Comparison of ENCODE assay signal across 40 cellular contexts in genomic region chr19:15977690-15978089, GRCh38. TPM values are rescaled to one million over a fixed set of nuclear protein-coding genes. Genes with fewer than 3 reads are reported as not detected.
"Had no signal": no experiment of that assay in that cellular context is flagged by ENCODE, and none has a peak within 500 bp of the region (broad histone marks: within the 10 kb centered on the region; RNA-seq: fewer than 3 reads in every experiment).

No MANE protein-coding gene starts in this region.

- H3K4me3 ChIP-seq: MG63 had no signal

- H3K9me3 ChIP-seq: MG63 had no signal

- H3K36me3 ChIP-seq: MG63 had no signal

- DNase-seq: Karpas-422, Kasumi-1, KG1, MG63, MM.1S, MV-4-11, NCI-H1048, NCI-H1092, NCI-H1092 treated with DMSO at 0.1 percent for 48 hours, NCI-H1105, NCI-H1105 treated with DMSO at 0.1 percent for 48 hours, NCI-H1417, NCI-H1417 treated with DMSO at 0.1 percent for 48 hours, NCI-H1436, NCI-H1436 treated with DMSO at 0.1 percent for 48 hours, NCI-H146, NCI-H1694, NCI-H1694 treated with DMSO at 0.1 percent for 48 hours, NCI-H187, NCI-H187 treated with DMSO at 0.1 percent for 48 hours, NCI-H1930, NCI-H2029, NCI-H2029 treated with DMSO at 0.1 percent for 48 hours, NCI-H2081, NCI-H2081 treated with DMSO at 0.1 percent for 48 hours, NCI-H2107, NCI-H2171, NCI-H2171 treated with DMSO at 0.1 percent for 48 hours, NCI-H2227 treated with DMSO at 0.1 percent for 48 hours, NCI-H226, NCI-H345, NCI-H446, NCI-H446 treated with DMSO at 0.1 percent for 48 hours, NCI-H510A, NCI-H510A treated with DMSO at 0.1 percent for 48 hours had no signal

- H3K27ac ChIP-seq: KMS-11 had no signal

RNA-seq across cellular contexts. Expression of gene OR10H4, which starts 28.9 kb away (rescaled TPM):
- total RNA-seq: LHCN-M2, M059J, MCF 10A, NCI-H460 had no signal
